1 cellular context compared by ENCODE assay signal in genomic region chr22:32446321-32446720, GRCh38.
TF ChIP-seq lines count a peak whose summit lies in the region.

No MANE protein-coding gene starts in this region.

TF ChIP-seq in IMR-90, 13 proteins besides CTCF, POLR2A, EP300 and RAD21:
- TF ChIP-seq RFX5 (IDR thresholded peaks at IDR 0.05; ENCODE audit: low read depth, low read length) (no peak), USF2 (IDR thresholded peaks at IDR 0.05; ENCODE audit: low read depth, low read length) (no peak), CHD1 (IDR thresholded peaks at IDR 0.05; ENCODE audit: low read depth, low read length) (no peak), CEBPB (IDR thresholded peaks at IDR 0.05; ENCODE audit: low read depth, low read length) (no peak)
